Comparison of ENCODE assay signal across 12 cellular contexts in genomic region chr3:195448205-195448875, GRCh38.
DNase-seq lines count a peak whose midpoint lies in the region; ATAC-seq lines count a peak whose summit lies in the region.
"Had no signal": no experiment of that assay in that cellular context is flagged by ENCODE, and none has a peak within 500 bp of the region (broad histone marks: within the 10 kb centered on the region; RNA-seq: fewer than 3 reads in every experiment).

No MANE protein-coding gene starts in this region.

- DNase-seq in HAP-1 (ENCODE audit: low spot score in 2 of 2) (peak; percentile 18 to 22), NCI-H82 (lab: John Stamatoyannopoulos, UW) (peak; percentile 55), SW480 (ENCODE audit: low spot score) (peak; percentile 49)
- DNase-seq: AML-193; Caco-2; CD4-positive, alpha-beta T cell; GM23248; HCEC 1CT; HFFc6 had no signal

- H3K4me3 ChIP-seq in HAP-1: no peak overlapping the region
- H3K4me3 ChIP-seq: GM23248 had no signal

- in situ Hi-C loops in HAP-1 (cut with MboI; ENCODE audit: low sequenced_read_pairs): no loop called here

- no peaks in the 10 kb centered on the region for H3K27me3 ChIP-seq in HAP-1 (ENCODE audit: low read depth)

- no peak for ATAC-seq in HG02970 (IDR thresholded peaks at IDR 0.05; ENCODE audit: low FRiP score, unreplicated experiment)
- ATAC-seq in GM21786 (IDR thresholded peaks at IDR 0.05; ENCODE audit: unreplicated experiment): no peak
- ATAC-seq in HG03135 (IDR thresholded peaks at IDR 0.05; ENCODE audit: unreplicated experiment): no peak

- no peaks in the 10 kb centered on the region for H3K9me3 ChIP-seq in HAP-1
- H3K9me3 ChIP-seq: Caco-2 had no signal

- H3K36me3 ChIP-seq in HAP-1 (replicated peaks): no peaks in the 10 kb centered on the region

- H3K4me1 ChIP-seq in HAP-1: peaks cover 12% of the 10 kb centered on the region
